In the genomic region with DNA sequence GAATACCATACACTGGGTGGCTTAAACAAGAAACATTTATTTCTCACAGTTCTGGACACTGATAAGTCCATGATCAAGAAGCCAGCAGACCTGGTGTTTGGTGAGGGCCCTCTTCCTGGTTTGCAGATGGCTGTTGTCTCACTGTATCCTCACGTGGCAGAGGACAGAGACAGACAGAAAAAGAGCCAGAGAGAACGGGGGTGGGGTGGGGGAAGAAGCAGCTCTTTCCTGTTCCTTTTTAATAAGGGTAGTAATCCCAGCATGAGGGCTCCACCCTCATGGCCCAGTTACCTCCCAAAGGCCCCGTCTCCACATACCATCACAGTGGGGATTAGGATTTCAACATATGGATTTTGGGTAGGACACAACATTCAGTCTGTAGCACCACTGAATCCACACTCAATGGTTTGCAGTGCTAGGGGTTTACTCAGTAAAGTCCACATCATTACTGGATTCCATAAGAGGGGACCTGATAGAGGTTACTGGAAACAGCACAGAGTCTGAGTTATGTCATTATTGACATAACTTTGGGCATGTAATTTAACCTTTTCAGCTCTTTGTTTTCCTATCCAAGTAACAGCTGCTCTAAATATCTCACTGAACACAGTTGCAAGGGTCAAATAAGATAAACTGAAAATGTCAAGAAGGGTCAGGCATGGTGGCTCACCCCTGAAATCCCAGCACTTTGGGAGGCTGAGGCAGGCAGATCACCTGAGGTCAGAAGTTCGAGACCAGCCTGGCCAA, we compare ENCODE assay signal across 1 cellular context.
TF ChIP-seq lines count a peak whose summit lies in the region.

No MANE protein-coding gene starts in this region.

TF ChIP-seq in HepG2, 621 proteins besides CTCF, POLR2A, EP300 and RAD21 (continued from another document and continues in another):
- TF ChIP-seq, protein P1, sequence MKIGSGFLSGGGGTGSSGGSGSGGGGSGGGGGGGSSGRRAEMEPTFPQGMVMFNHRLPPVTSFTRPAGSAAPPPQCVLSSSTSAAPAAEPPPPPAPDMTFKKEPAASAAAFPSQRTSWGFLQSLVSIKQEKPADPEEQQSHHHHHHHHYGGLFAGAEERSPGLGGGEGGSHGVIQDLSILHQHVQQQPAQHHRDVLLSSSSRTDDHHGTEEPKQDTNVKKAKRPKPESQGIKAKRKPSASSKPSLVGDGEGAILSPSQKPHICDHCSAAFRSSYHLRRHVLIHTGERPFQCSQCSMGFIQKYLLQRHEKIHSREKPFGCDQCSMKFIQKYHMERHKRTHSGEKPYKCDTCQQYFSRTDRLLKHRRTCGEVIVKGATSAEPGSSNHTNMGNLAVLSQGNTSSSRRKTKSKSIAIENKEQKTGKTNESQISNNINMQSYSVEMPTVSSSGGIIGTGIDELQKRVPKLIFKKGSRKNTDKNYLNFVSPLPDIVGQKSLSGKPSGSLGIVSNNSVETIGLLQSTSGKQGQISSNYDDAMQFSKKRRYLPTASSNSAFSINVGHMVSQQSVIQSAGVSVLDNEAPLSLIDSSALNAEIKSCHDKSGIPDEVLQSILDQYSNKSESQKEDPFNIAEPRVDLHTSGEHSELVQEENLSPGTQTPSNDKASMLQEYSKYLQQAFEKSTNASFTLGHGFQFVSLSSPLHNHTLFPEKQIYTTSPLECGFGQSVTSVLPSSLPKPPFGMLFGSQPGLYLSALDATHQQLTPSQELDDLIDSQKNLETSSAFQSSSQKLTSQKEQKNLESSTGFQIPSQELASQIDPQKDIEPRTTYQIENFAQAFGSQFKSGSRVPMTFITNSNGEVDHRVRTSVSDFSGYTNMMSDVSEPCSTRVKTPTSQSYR (CRISPR knock-in tag; IDR thresholded peaks at IDR 0.05; ENCODE audit: borderline replicate concordance) = peak; percentile 68
- peak; percentile 66 for TF ChIP-seq HNF4G (IDR thresholded peaks at IDR 0.05; ENCODE audit: borderline replicate concordance, low read depth, low read length)
- TF ChIP-seq HNF4G (CRISPR knock-in tag; IDR thresholded peaks at IDR 0.05; ENCODE audit: borderline replicate concordance, low read depth) = 0 out of 2 replicates have a peak, but pooled peaks have one; percentile 37
- TF ChIP-seq, protein P2, sequence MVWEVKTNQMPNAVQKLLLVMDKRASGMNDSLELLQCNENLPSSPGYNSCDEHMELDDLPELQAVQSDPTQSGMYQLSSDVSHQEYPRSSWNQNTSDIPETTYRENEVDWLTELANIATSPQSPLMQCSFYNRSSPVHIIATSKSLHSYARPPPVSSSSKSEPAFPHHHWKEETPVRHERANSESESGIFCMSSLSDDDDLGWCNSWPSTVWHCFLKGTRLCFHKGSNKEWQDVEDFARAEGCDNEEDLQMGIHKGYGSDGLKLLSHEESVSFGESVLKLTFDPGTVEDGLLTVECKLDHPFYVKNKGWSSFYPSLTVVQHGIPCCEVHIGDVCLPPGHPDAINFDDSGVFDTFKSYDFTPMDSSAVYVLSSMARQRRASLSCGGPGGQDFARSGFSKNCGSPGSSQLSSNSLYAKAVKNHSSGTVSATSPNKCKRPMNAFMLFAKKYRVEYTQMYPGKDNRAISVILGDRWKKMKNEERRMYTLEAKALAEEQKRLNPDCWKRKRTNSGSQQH (CRISPR knock-in tag; IDR thresholded peaks at IDR 0.05; ENCODE audit: low read depth) = no peak
- TF ChIP-seq KAT8 (CRISPR knock-in tag; IDR thresholded peaks at IDR 0.05) = peak; percentile 72
- no peak for TF ChIP-seq NFYC (CRISPR knock-in tag; IDR thresholded peaks at IDR 0.05)
- no peak for TF ChIP-seq ZBTB8A (CRISPR knock-in tag; IDR thresholded peaks at IDR 0.05; ENCODE audit: borderline replicate concordance, low read depth)
- no peak for TF ChIP-seq ZFP36L2 (CRISPR knock-in tag; IDR thresholded peaks at IDR 0.05)
- no peak for TF ChIP-seq GABPB1 (CRISPR knock-in tag; IDR thresholded peaks at IDR 0.05)
- TF ChIP-seq ZNF382 (CRISPR knock-in tag; IDR thresholded peaks at IDR 0.05; ENCODE audit: borderline replicate concordance) = no peak
- TF ChIP-seq REPIN1 (CRISPR knock-in tag; IDR thresholded peaks at IDR 0.05; ENCODE audit: borderline replicate concordance, low read depth) = peak; percentile 57; the same call in 1 of the 2 replicates
- no peak for TF ChIP-seq NFRKB (IDR thresholded peaks at IDR 0.05)
- no peak for TF ChIP-seq BRCA1 (CRISPR knock-in tag; IDR thresholded peaks at IDR 0.05)
- no peak for TF ChIP-seq ZZZ3 (CRISPR knock-in tag; IDR thresholded peaks at IDR 0.05; ENCODE audit: borderline replicate concordance)
- TF ChIP-seq PHF21A (CRISPR knock-in tag; IDR thresholded peaks at IDR 0.05) = peak; percentile 88
- TF ChIP-seq, protein P3, sequence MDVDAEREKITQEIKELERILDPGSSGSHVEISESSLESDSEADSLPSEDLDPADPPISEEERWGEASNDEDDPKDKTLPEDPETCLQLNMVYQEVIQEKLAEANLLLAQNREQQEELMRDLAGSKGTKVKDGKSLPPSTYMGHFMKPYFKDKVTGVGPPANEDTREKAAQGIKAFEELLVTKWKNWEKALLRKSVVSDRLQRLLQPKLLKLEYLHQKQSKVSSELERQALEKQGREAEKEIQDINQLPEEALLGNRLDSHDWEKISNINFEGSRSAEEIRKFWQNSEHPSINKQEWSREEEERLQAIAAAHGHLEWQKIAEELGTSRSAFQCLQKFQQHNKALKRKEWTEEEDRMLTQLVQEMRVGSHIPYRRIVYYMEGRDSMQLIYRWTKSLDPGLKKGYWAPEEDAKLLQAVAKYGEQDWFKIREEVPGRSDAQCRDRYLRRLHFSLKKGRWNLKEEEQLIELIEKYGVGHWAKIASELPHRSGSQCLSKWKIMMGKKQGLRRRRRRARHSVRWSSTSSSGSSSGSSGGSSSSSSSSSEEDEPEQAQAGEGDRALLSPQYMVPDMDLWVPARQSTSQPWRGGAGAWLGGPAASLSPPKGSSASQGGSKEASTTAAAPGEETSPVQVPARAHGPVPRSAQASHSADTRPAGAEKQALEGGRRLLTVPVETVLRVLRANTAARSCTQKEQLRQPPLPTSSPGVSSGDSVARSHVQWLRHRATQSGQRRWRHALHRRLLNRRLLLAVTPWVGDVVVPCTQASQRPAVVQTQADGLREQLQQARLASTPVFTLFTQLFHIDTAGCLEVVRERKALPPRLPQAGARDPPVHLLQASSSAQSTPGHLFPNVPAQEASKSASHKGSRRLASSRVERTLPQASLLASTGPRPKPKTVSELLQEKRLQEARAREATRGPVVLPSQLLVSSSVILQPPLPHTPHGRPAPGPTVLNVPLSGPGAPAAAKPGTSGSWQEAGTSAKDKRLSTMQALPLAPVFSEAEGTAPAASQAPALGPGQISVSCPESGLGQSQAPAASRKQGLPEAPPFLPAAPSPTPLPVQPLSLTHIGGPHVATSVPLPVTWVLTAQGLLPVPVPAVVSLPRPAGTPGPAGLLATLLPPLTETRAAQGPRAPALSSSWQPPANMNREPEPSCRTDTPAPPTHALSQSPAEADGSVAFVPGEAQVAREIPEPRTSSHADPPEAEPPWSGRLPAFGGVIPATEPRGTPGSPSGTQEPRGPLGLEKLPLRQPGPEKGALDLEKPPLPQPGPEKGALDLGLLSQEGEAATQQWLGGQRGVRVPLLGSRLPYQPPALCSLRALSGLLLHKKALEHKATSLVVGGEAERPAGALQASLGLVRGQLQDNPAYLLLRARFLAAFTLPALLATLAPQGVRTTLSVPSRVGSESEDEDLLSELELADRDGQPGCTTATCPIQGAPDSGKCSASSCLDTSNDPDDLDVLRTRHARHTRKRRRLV (CRISPR knock-in tag; IDR thresholded peaks at IDR 0.05) = no peak
- TF ChIP-seq SMARCE1 (IDR thresholded peaks at IDR 0.05; ENCODE audit: borderline replicate concordance) = no peak
- no peak for TF ChIP-seq ZNF619 (CRISPR knock-in tag; IDR thresholded peaks at IDR 0.05)
- no peak for TF ChIP-seq TBP (CRISPR knock-in tag; IDR thresholded peaks at IDR 0.05)
- TF ChIP-seq SNAPC2 (CRISPR knock-in tag; IDR thresholded peaks at IDR 0.05) = peak; percentile 44; the same call in 1 of the 2 replicates
- no peak for TF ChIP-seq ZNF329 (CRISPR knock-in tag; IDR thresholded peaks at IDR 0.05; ENCODE audit: low read depth)
- TF ChIP-seq, protein P4, sequence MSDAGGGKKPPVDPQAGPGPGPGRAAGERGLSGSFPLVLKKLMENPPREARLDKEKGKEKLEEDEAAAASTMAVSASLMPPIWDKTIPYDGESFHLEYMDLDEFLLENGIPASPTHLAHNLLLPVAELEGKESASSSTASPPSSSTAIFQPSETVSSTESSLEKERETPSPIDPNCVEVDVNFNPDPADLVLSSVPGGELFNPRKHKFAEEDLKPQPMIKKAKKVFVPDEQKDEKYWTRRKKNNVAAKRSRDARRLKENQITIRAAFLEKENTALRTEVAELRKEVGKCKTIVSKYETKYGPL (CRISPR knock-in tag; IDR thresholded peaks at IDR 0.05) = peak; percentile 33; the same call in 1 of the 2 replicates
- TF ChIP-seq RFX5 (IDR thresholded peaks at IDR 0.05; ENCODE audit: low read depth, low read length) = no peak
- TF ChIP-seq HNF4A (CRISPR knock-in tag; IDR thresholded peaks at IDR 0.05) = peak; percentile 85
- TF ChIP-seq PLRG1 (conservative IDR thresholded peaks at IDR 0.05) = no peak
- no peak for TF ChIP-seq FOSL1 (CRISPR knock-in tag; IDR thresholded peaks at IDR 0.05; ENCODE audit: borderline replicate concordance)
- no peak for TF ChIP-seq DNMT1 (CRISPR knock-in tag; IDR thresholded peaks at IDR 0.05)
- TF ChIP-seq, protein P5, sequence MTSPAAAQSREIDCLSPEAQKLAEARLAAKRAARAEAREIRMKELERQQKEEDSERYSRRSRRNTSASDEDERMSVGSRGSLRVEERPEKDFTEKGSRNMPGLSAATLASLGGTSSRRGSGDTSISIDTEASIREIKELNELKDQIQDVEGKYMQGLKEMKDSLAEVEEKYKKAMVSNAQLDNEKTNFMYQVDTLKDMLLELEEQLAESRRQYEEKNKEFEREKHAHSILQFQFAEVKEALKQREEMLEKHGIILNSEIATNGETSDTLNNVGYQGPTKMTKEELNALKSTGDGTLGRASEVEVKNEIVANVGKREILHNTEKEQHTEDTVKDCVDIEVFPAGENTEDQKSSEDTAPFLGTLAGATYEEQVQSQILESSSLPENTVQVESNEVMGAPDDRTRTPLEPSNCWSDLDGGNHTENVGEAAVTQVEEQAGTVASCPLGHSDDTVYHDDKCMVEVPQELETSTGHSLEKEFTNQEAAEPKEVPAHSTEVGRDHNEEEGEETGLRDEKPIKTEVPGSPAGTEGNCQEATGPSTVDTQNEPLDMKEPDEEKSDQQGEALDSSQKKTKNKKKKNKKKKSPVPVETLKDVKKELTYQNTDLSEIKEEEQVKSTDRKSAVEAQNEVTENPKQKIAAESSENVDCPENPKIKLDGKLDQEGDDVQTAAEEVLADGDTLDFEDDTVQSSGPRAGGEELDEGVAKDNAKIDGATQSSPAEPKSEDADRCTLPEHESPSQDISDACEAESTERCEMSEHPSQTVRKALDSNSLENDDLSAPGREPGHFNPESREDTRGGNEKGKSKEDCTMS (CRISPR knock-in tag; conservative IDR thresholded peaks at IDR 0.05) = no peak
- TF ChIP-seq, protein P6, sequence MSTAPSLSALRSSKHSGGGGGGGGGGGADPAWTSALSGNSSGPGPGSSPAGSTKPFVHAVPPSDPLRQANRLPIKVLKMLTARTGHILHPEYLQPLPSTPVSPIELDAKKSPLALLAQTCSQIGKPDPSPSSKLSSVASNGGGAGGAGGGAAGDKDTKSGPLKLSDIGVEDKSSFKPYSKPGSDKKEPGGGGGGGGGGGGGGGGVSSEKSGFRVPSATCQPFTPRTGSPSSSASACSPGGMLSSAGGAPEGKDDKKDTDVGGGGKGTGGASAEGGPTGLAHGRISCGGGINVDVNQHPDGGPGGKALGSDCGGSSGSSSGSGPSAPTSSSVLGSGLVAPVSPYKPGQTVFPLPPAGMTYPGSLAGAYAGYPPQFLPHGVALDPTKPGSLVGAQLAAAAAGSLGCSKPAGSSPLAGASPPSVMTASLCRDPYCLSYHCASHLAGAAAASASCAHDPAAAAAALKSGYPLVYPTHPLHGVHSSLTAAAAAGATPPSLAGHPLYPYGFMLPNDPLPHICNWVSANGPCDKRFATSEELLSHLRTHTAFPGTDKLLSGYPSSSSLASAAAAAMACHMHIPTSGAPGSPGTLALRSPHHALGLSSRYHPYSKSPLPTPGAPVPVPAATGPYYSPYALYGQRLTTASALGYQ (CRISPR knock-in tag; IDR thresholded peaks at IDR 0.05) = peak; percentile 52; the same call in 1 of the 2 replicates
- TF ChIP-seq, protein P7, sequence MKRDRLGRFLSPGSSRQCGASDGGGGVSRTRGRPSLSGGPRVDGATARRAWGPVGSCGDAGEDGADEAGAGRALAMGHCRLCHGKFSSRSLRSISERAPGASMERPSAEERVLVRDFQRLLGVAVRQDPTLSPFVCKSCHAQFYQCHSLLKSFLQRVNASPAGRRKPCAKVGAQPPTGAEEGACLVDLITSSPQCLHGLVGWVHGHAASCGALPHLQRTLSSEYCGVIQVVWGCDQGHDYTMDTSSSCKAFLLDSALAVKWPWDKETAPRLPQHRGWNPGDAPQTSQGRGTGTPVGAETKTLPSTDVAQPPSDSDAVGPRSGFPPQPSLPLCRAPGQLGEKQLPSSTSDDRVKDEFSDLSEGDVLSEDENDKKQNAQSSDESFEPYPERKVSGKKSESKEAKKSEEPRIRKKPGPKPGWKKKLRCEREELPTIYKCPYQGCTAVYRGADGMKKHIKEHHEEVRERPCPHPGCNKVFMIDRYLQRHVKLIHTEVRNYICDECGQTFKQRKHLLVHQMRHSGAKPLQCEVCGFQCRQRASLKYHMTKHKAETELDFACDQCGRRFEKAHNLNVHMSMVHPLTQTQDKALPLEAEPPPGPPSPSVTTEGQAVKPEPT (CRISPR knock-in tag; IDR thresholded peaks at IDR 0.05; ENCODE audit: low read depth) = no peak
- no peak for TF ChIP-seq ZNF850 (CRISPR knock-in tag; conservative IDR thresholded peaks at IDR 0.05)
- TF ChIP-seq MAFK (conservative IDR thresholded peaks at IDR 0.05 in 1 of 2, IDR thresholded peaks at IDR 0.05 in 1 of 2; ENCODE audit: low read length in 2 of 2) = no peak
- no peak for TF ChIP-seq ZFY (CRISPR knock-in tag; IDR thresholded peaks at IDR 0.05)
- no peak for TF ChIP-seq ZNF563 (CRISPR knock-in tag; IDR thresholded peaks at IDR 0.05)
- TF ChIP-seq ZKSCAN1 (IDR thresholded peaks at IDR 0.05; ENCODE audit: low read length) = no peak
